ENCODE assay signal across 1 cellular context in genomic region chr4:95510145-95510544, GRCh38.
TF ChIP-seq lines count a peak whose summit lies in the region.

No MANE protein-coding gene starts in this region.

TF ChIP-seq in GM23338, 12 proteins besides CTCF, POLR2A, EP300 and RAD21 (continued from another document):
- TF ChIP-seq ZNF462 (CRISPR knock-in tag; IDR thresholded peaks at IDR 0.05) (no peak), NANOG (IDR thresholded peaks at IDR 0.05; ENCODE audit: borderline replicate concordance) (no peak), ZNF331 (CRISPR knock-in tag; IDR thresholded peaks at IDR 0.05; ENCODE audit: low read depth) (no peak), CREB1 (CRISPR knock-in tag; IDR thresholded peaks at IDR 0.05; ENCODE audit: low read depth) (no peak), REST (IDR thresholded peaks at IDR 0.05; ENCODE audit: unreplicated experiment) (no peak), JUNB (IDR thresholded peaks at IDR 0.05; ENCODE audit: unreplicated experiment) (no peak), STAT1 (IDR thresholded peaks at IDR 0.05; ENCODE audit: unreplicated experiment) (no peak)
